In genomic region chr21:36834192-36834591, GRCh38 we compare ENCODE assay signal across 20 cellular contexts.
DNase-seq lines count a peak whose midpoint lies in the region; ATAC-seq and TF ChIP-seq lines count a peak whose summit lies in the region.
"Had no signal": no experiment of that assay in that cellular context is flagged by ENCODE, and none has a peak within 500 bp of the region (broad histone marks: within the 10 kb centered on the region; RNA-seq: fewer than 3 reads in every experiment).

No MANE protein-coding gene starts in this region.

- H3K79me1 ChIP-seq in neuronal stem cell (ENCODE audit: low read depth, low read length), result no peaks in the 10 kb centered on the region

- no peak overlapping the region for H2BK120ac ChIP-seq in neuronal stem cell (ENCODE audit: low read depth, low read length)

- intact Hi-C loops in prostate gland (cut with DNase I), result no loop called here

- H3K27me3 ChIP-seq in neuronal stem cell (ENCODE audit: control insufficient read depth in 3 of 3, insufficient read depth in 3 of 3, low read depth in 1 of 3, low read length in 3 of 3) (no peaks in the 10 kb centered on the region), prostate gland (replicated peaks; ENCODE audit: insufficient read depth) (no peaks in the 10 kb centered on the region)
- H3K27me3 ChIP-seq: BLaER1 treated with 17β-estradiol and CSF1 and Interleukin-3, amounts not matched to agents 10 nM and 100 nM had no signal

- peak overlapping the region; percentile 23 for H3K18ac ChIP-seq in neuronal stem cell (ENCODE audit: low read length)

- H3K9me3 ChIP-seq in HEK293 (ENCODE audit: control insufficient read depth, insufficient read depth, low read depth, low read length), result no peaks in the 10 kb centered on the region
- no peaks in the 10 kb centered on the region for H3K9me3 ChIP-seq in neuronal stem cell (replicated peaks in 1 of 2; ENCODE audit: control insufficient read depth in 2 of 2, insufficient read depth in 1 of 2, low read depth in 1 of 2, low read length in 2 of 2)
- no peaks in the 10 kb centered on the region for H3K9me3 ChIP-seq in prostate gland
- H3K9me3 ChIP-seq: A549; BLaER1 treated with 17β-estradiol and CSF1 and Interleukin-3, amounts not matched to agents 10 nM and 100 nM; Caco-2 had no signal

- no peak for TF ChIP-seq CTCF in HEK293 (tag by site-specific recombination; IDR thresholded peaks at IDR 0.05)
- TF ChIP-seq CTCF in endothelial cell (IDR thresholded peaks at IDR 0.05; ENCODE audit: unreplicated experiment), result no peak
- TF ChIP-seq CTCF in prostate gland (IDR thresholded peaks at IDR 0.05), result no peak

- TF ChIP-seq POLR2A in prostate gland (IDR thresholded peaks at IDR 0.05), result no peak

- H2BK12ac ChIP-seq in neuronal stem cell (ENCODE audit: low read length), result no peak overlapping the region

- no peaks in the 10 kb centered on the region for H3K9me3 Mint-ChIP-seq in endothelial cell (ENCODE audit: unreplicated experiment)
- H3K9me3 Mint-ChIP-seq in stimulated activated effector memory CD8-positive, alpha-beta T cell treated with anti-CD3 and anti-CD28 coated beads, Interleukin-12 subunit alpha, Interleukin-12 subunit beta, amount 100 ng/mL, for 72 hours, result no peaks in the 10 kb centered on the region
- H3K9me3 Mint-ChIP-seq in immature natural killer cell, result no peaks in the 10 kb centered on the region
- H3K9me3 Mint-ChIP-seq: CD4-positive, alpha-beta T cell; CD8-positive, alpha-beta T cell had no signal

- H3K27me3 Mint-ChIP-seq in endothelial cell (ENCODE audit: unreplicated experiment), result peaks cover 7% of the 10 kb centered on the region
- H3K27me3 Mint-ChIP-seq in immature natural killer cell (ENCODE audit: low read depth in 3 of 3), result peaks cover 0 to under 1% (median 0%) of the 10 kb centered on the region in 3 donors
- H3K27me3 Mint-ChIP-seq: B cell; CD4-positive, alpha-beta T cell had no signal

- CTCF ChIA-PET in HEK293 (lab: Yijun Ruan, JAX), result no interaction called here

- DNase-seq in endothelial cell (ENCODE audit: low spot score), result no peak
- DNase-seq in neuronal stem cell (ENCODE audit: low spot score), result no peak
- DNase-seq in stimulated activated effector memory CD8-positive, alpha-beta T cell treated with anti-CD3 and anti-CD28 coated beads, Interleukin-12 subunit alpha, Interleukin-12 subunit beta, amount 100 ng/mL, for 72 hours (ENCODE audit: low spot score in 2 of 2), result no peak
- DNase-seq in immature natural killer cell, result no peak
- DNase-seq in stimulated activated CD4-positive, alpha-beta T cell treated with anti-CD3 and anti-CD28 coated beads, Interleukin-12 subunit alpha, Interleukin-12 subunit beta, amount 100 ng/mL, for 4 hours, result no peak
- no peak for DNase-seq in prostate gland (ENCODE audit: low spot score)
- DNase-seq: AML-193; Caco-2; Calu3; CD4-positive, alpha-beta T cell; CD8-positive, alpha-beta T cell; DMS79 treated with DMSO at 0.1 percent for 48 hours; GF-D8 had no signal

- H3K36me3 ChIP-seq in HEK293 (ENCODE audit: control insufficient read depth in 2 of 2, insufficient read depth in 1 of 2, low read length in 2 of 2), result no peaks in the 10 kb centered on the region
- H3K36me3 ChIP-seq in neuronal stem cell (replicated peaks in 1 of 2; ENCODE audit: control insufficient read depth in 2 of 2, insufficient read depth in 2 of 2, low read length in 2 of 2), result no peaks in the 10 kb centered on the region
- no peaks in the 10 kb centered on the region for H3K36me3 ChIP-seq in prostate gland

- H3K4me1 Mint-ChIP-seq in endothelial cell (ENCODE audit: unreplicated experiment) (peaks cover 15% of the 10 kb centered on the region), immature natural killer cell (no peaks in the 10 kb centered on the region)
- H3K4me1 Mint-ChIP-seq in stimulated activated effector memory CD8-positive, alpha-beta T cell treated with anti-CD3 and anti-CD28 coated beads, Interleukin-12 subunit alpha, Interleukin-12 subunit beta, amount 100 ng/mL, for 72 hours, result no peaks in the 10 kb centered on the region
- H3K4me1 Mint-ChIP-seq: B cell had no signal

- no peak overlapping the region for H3K4me2 ChIP-seq in neuronal stem cell (ENCODE audit: insufficient read depth, low read length, poor library complexity, severe bottlenecking)
- H3K4me2 ChIP-seq: A549; BLaER1 treated with 17β-estradiol and CSF1 and Interleukin-3, amounts not matched to agents 10 nM and 100 nM had no signal

- H4K91ac ChIP-seq in neuronal stem cell (ENCODE audit: low read depth, low read length, poor library complexity), result no peak overlapping the region

- H2AFZ ChIP-seq in neuronal stem cell (ENCODE audit: low read length), result no peak overlapping the region

- H3K4ac ChIP-seq in neuronal stem cell (ENCODE audit: low read length), result no peak overlapping the region

- H3K4me1 ChIP-seq in HEK293 (ENCODE audit: control insufficient read depth, insufficient read depth, low read length) (peaks cover 4% of the 10 kb centered on the region), neuronal stem cell (ENCODE audit: control insufficient read depth in 2 of 2, insufficient read depth in 1 of 2, low read depth in 1 of 2, low read length in 2 of 2) (peaks cover 3 to 7% of the 10 kb centered on the region in 2 donors), prostate gland (replicated peaks) (no peaks in the 10 kb centered on the region)

- H3K23ac ChIP-seq in neuronal stem cell (ENCODE audit: low read depth, low read length, poor library complexity), result no peak overlapping the region

- no peak overlapping the region for H2AK5ac ChIP-seq in neuronal stem cell (ENCODE audit: low read depth, low read length)

- H3K14ac ChIP-seq in neuronal stem cell (ENCODE audit: low read length), result no peak overlapping the region

- H2BK5ac ChIP-seq in neuronal stem cell (ENCODE audit: low read length), result no peak overlapping the region

- H3K9ac ChIP-seq in neuronal stem cell (ENCODE audit: low read depth, low read length, poor library complexity), result no peak overlapping the region
- H3K9ac ChIP-seq: BLaER1 treated with 17β-estradiol and CSF1 and Interleukin-3, amounts not matched to agents 10 nM and 100 nM had no signal

- no CpG with 5 or more reads among the region's 4 CpGs for WGBS in neuronal stem cell (ENCODE audit: extremely low coverage in 2 of 2, insufficient read length in 2 of 2, insufficient replicate concordance in 1 of 2), 2 donors
- WGBS in prostate gland, result 100% methylated on average over 4 of the region's 4 CpGs

- POLR2A ChIA-PET in HEK293 (lab: Yijun Ruan, JAX), result no interaction called here

- H3K4me3 Mint-ChIP-seq in endothelial cell (ENCODE audit: unreplicated experiment) (peak overlapping the region; percentile 13), immature natural killer cell (no peak overlapping the region)
- H3K4me3 Mint-ChIP-seq in stimulated activated effector memory CD8-positive, alpha-beta T cell treated with anti-CD3 and anti-CD28 coated beads, Interleukin-12 subunit alpha, Interleukin-12 subunit beta, amount 100 ng/mL, for 72 hours, result no peak overlapping the region
- H3K4me3 Mint-ChIP-seq: B cell; CD4-positive, alpha-beta T cell; CD8-positive, alpha-beta T cell had no signal

- H3K36me3 Mint-ChIP-seq in endothelial cell (ENCODE audit: low read depth, unreplicated experiment), result peaks cover 19% of the 10 kb centered on the region
- no peaks in the 10 kb centered on the region for H3K36me3 Mint-ChIP-seq in stimulated activated effector memory CD8-positive, alpha-beta T cell treated with anti-CD3 and anti-CD28 coated beads, Interleukin-12 subunit alpha, Interleukin-12 subunit beta, amount 100 ng/mL, for 72 hours
- H3K36me3 Mint-ChIP-seq in immature natural killer cell, result peaks cover 0 to 14% (median 6%) of the 10 kb centered on the region in 3 donors

- no peak overlapping the region for H2BK15ac ChIP-seq in neuronal stem cell (ENCODE audit: low read length)

- H3K27ac ChIP-seq in HEK293 (ENCODE audit: extremely low read depth, low read depth, low read length) (no peak overlapping the region), neuronal stem cell (replicated peaks; ENCODE audit: low read length) (no peak overlapping the region), prostate gland (no peak overlapping the region)
- H3K27ac ChIP-seq: 22Rv1; A549; BLaER1 treated with 17β-estradiol and CSF1 and Interleukin-3, amounts not matched to agents 10 nM and 100 nM; C4-2B had no signal

- no peak overlapping the region for H3K27ac Mint-ChIP-seq in endothelial cell (ENCODE audit: unreplicated experiment)
- peak overlapping the region; percentile 12 for H3K27ac Mint-ChIP-seq in stimulated activated effector memory CD8-positive, alpha-beta T cell treated with anti-CD3 and anti-CD28 coated beads, Interleukin-12 subunit alpha, Interleukin-12 subunit beta, amount 100 ng/mL, for 72 hours
- no peak overlapping the region for H3K27ac Mint-ChIP-seq in immature natural killer cell
- H3K27ac Mint-ChIP-seq: B cell; CD4-positive, alpha-beta T cell; CD8-positive, alpha-beta T cell had no signal

- H3K4me3 ChIP-seq in HEK293 (ENCODE audit: low read depth, low read length), result no peak overlapping the region
- no peak overlapping the region for H3K4me3 ChIP-seq in neuronal stem cell (ENCODE audit: low read length in 2 of 2)
- no peak overlapping the region for H3K4me3 ChIP-seq in prostate gland
- H3K4me3 ChIP-seq: A549; BLaER1 treated with 17β-estradiol and CSF1 and Interleukin-3, amounts not matched to agents 10 nM and 100 nM had no signal

- no peak for ATAC-seq in stimulated activated effector memory CD8-positive, alpha-beta T cell treated with anti-CD3 and anti-CD28 coated beads, Interleukin-12 subunit alpha, Interleukin-12 subunit beta, amount 100 ng/mL, for 72 hours
- no peak for ATAC-seq in GM21619 (IDR thresholded peaks at IDR 0.05; ENCODE audit: unreplicated experiment)
- ATAC-seq: A549; CD8-positive, alpha-beta T cell had no signal

- no peak overlapping the region for H4K8ac ChIP-seq in neuronal stem cell (ENCODE audit: low read depth, low read length)

TF ChIP-seq in HEK293, 187 proteins besides CTCF, POLR2A, EP300 and RAD21 (continues in another document):
- no peak for TF ChIP-seq ZNF513 (tag by site-specific recombination; IDR thresholded peaks at IDR 0.05)
- peak; percentile 87 for TF ChIP-seq ZFHX2 (tag by site-specific recombination; conservative IDR thresholded peaks at IDR 0.05)
